In genomic region chr15:88605507-88606436, GRCh38 we compare ENCODE assay signal across 10 cellular contexts. TPM values are rescaled to one million over a fixed set of nuclear protein-coding genes. Genes with fewer than 3 reads are reported as not detected.
A peak's percentile ranks its signal among the peaks of the same experiment; 100 is the strongest.
DNase-seq lines count a peak whose midpoint lies in the region; ATAC-seq, FAIRE-seq and TF ChIP-seq lines count a peak whose summit lies in the region.
"Had no signal": no experiment of that assay in that cellular context is flagged by ENCODE, and none has a peak within 500 bp of the region (broad histone marks: within the 10 kb centered on the region; RNA-seq: fewer than 3 reads in every experiment).

No MANE protein-coding gene starts in this region.

- H3K27ac ChIP-seq in body of pancreas (no peak overlapping the region), lower lobe of right lung (no peak overlapping the region), kidney (ENCODE audit: low read depth in 2 of 2, low read length in 2 of 2) (no peak overlapping the region)

- H3K9me3 ChIP-seq in body of pancreas (no peaks in the 10 kb centered on the region), lower lobe of right lung (no peaks in the 10 kb centered on the region), kidney (ENCODE audit: control insufficient read depth in 1 of 2, low read length in 2 of 2) (no peaks in the 10 kb centered on the region)
- H3K9me3 ChIP-seq: HAP-1 had no signal

- peaks cover 20% of the 10 kb centered on the region for H3K4me1 Mint-ChIP-seq in chondrocyte (ENCODE audit: low read depth)

- intact Hi-C loops in body of pancreas (cut with DNase I) (no loop called here), lower lobe of right lung (cut with DNase I) (no loop called here), kidney (cut with DNase I) (no loop called here)

- TF ChIP-seq CTCF in body of pancreas (IDR thresholded peaks at IDR 0.05) (no peak), lower lobe of right lung (IDR thresholded peaks at IDR 0.05) (no peak), chondrocyte (IDR thresholded peaks at IDR 0.05) (no peak), kidney (IDR thresholded peaks at IDR 0.05; ENCODE audit: borderline replicate concordance, extremely low read depth, insufficient read depth) (no peak)

- 5 to 12% methylated on average over 23 to 47 of the region's 48 CpGs for WGBS in body of pancreas, 2 donors

- H3K4me1 ChIP-seq in body of pancreas (peaks cover 24% of the 10 kb centered on the region), lower lobe of right lung (peaks cover 13% of the 10 kb centered on the region), kidney (ENCODE audit: control insufficient read depth in 1 of 2, insufficient read depth in 1 of 2, low read depth in 1 of 2, low read length in 2 of 2) (peaks cover 0 to 2% of the 10 kb centered on the region in 2 donors)

- H3K4me3 Mint-ChIP-seq in chondrocyte (ENCODE audit: unreplicated experiment) = no peak overlapping the region

- H3K27me3 ChIP-seq in body of pancreas = peaks cover 0 to 33% of the 10 kb centered on the region in 2 donors
- peaks cover 55% of the 10 kb centered on the region for H3K27me3 ChIP-seq in lower lobe of right lung (ENCODE audit: low read depth)

- H3K9me3 Mint-ChIP-seq in chondrocyte (ENCODE audit: low read depth) = no peaks in the 10 kb centered on the region
- H3K9me3 Mint-ChIP-seq: activated naive CD4-positive, alpha-beta T cell treated with anti-CD3 and anti-CD28 coated beads, Interleukin-2, amount 50 U/mL, for 72 hours had no signal

- peak; percentile 79 for ATAC-seq in body of pancreas
- ATAC-seq in lower lobe of right lung = peak; percentile 61 to 70
- no peak for ATAC-seq in HG02623 (IDR thresholded peaks at IDR 0.05; ENCODE audit: unreplicated experiment)

- DNase-seq in EH (ENCODE audit: low read depth) = peak; percentile 49
- DNase-seq in NCI-H82 treated with DMSO at 0.1 percent for 48 hours (lab: John Stamatoyannopoulos, UW; ENCODE audit: unreplicated experiment) = peak; percentile 18
- DNase-seq in body of pancreas = peak; percentile 62 to 77 (median 64)
- no peak for DNase-seq in lower lobe of right lung
- DNase-seq in activated CD4-positive, CD25-positive, alpha-beta regulatory T cell (lab: John Stamatoyannopoulos, UW) = no peak
- no peak for DNase-seq in chondrocyte (ENCODE audit: low spot score)
- DNase-seq in kidney = no peak

- TF ChIP-seq POLR2A in body of pancreas (IDR thresholded peaks at IDR 0.05) = no peak

- no peak for FAIRE-seq in kidney (lab: Jason Lieb, UNC)

- peaks cover 74% of the 10 kb centered on the region for H3K27me3 Mint-ChIP-seq in chondrocyte (ENCODE audit: low read depth)

- H3K36me3 Mint-ChIP-seq in chondrocyte (ENCODE audit: low read depth) = peaks cover 5% of the 10 kb centered on the region

- no peak overlapping the region for H3K27ac Mint-ChIP-seq in chondrocyte (ENCODE audit: unreplicated experiment)
- H3K27ac Mint-ChIP-seq: activated naive CD4-positive, alpha-beta T cell treated with anti-CD3 and anti-CD28 coated beads, Interleukin-2, amount 50 U/mL, for 72 hours had no signal

- H3K9ac ChIP-seq in kidney (ENCODE audit: low read length in 2 of 2) = no peak overlapping the region

- H3K36me3 ChIP-seq in body of pancreas (replicated peaks in 1 of 2; ENCODE audit: insufficient read depth in 1 of 2, low read depth in 2 of 2) (no peaks in the 10 kb centered on the region), lower lobe of right lung (no peaks in the 10 kb centered on the region), kidney (ENCODE audit: control insufficient read depth in 1 of 2, insufficient read depth in 2 of 2, low read length in 2 of 2) (no peaks in the 10 kb centered on the region)
- H3K36me3 ChIP-seq: HAP-1 had no signal

- no peak overlapping the region for H3K4me3 ChIP-seq in body of pancreas
- H3K4me3 ChIP-seq in lower lobe of right lung = no peak overlapping the region
- H3K4me3 ChIP-seq in kidney (ENCODE audit: low read length in 2 of 2) = no peak overlapping the region
- H3K4me3 ChIP-seq: HAP-1 had no signal

RNA-seq across cellular contexts. Expression of gene AEN, which starts 15.4 kb away (rescaled TPM):
- total RNA-seq in body of pancreas (10 to 100 TPM; 20.4 to 23.3 TPM), lower lobe of right lung (23.8 TPM), chondrocyte (28.6 to 30.4 TPM (median 30.2 TPM) in 3 replicates), kidney (17.4 TPM)
- 6.2 TPM for polyA plus RNA-seq in kidney (ENCODE audit: insufficient read depth, low read depth, low replicate concordance)

RNA-seq across cellular contexts. Expression of gene ISG20, which starts 33.0 kb away (rescaled TPM):
- total RNA-seq in body of pancreas (10 to 100 TPM in 1 of 2 donors, 1 to 10 TPM in 1; 2.9 to 25.4 TPM), lower lobe of right lung (32.0 TPM), chondrocyte (3.8 to 4.5 TPM (median 4.5 TPM) in 3 replicates), kidney (25.5 TPM)
- 7.3 TPM for polyA plus RNA-seq in kidney (ENCODE audit: insufficient read depth, low read depth, low replicate concordance)

RNA-seq across cellular contexts. Expression of gene DET1, which starts 59.3 kb away (rescaled TPM):
- total RNA-seq in body of pancreas = 1 to 10 TPM; 8.2 to 8.3 TPM
- 5.0 TPM for total RNA-seq in lower lobe of right lung
- total RNA-seq in chondrocyte = 4.1 to 6.4 TPM (median 4.7 TPM) in 3 replicates
- total RNA-seq in kidney = 6.8 TPM
- polyA plus RNA-seq in kidney (ENCODE audit: insufficient read depth, low read depth, low replicate concordance) = 3.9 TPM

Comparison
In these comparisons a context has a peak if more than half of its experiments do, and no peak if none do; other contexts are left out.
1. DNase-seq: peak in EH (single experiment), NCI-H82 treated with DMSO at 0.1 percent for 48 hours (single experiment) and body of pancreas (4 of 4); none in lower lobe of right lung (single experiment), activated CD4-positive, CD25-positive, alpha-beta regulatory T cell (0 of 4), chondrocyte (single experiment) and kidney (single experiment).